In the genomic region with DNA sequence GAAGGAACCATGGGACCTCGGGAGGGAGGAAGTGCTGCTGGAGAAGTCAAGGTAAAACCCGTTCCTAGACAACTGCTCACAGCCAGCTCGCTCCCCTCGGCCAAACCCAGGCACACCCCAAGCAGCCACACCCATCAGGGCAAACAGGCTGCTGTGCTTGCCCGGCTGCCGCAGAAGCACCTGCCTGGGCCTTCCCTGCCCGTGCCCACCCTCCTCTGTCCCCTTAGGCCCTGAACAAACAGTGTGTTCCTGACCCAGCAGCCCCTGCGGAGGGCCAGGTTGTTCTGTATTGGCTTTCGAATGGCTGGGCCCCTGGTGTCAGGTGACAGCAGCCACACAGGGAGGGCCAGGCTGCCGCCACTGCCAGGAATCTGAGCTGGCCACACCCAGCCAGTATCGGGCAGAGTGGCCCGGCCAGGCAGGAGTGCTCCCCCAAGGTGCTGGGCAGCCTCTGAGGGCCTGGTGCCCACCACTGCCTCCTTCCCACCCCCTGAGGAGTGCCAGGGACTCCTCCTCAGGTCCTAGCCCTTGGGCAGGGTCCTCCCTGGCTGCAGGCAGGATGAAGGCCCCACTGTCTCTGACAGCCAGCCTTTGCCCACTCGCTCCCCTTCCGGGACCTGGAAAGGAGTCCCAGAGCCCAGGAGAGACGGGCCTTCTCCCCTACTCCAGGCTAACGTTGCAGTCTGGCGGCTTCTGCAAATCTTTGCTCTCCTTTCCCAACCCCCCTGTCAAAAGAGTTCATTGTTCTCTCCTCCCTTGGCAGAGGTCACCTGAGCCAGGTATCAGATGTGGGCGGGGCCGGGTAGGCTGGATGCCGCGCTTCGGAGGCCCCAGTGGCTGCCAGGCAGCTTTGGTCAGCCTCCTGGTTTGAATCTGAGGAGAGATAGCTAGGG, we compare ENCODE assay signal across 10 cellular contexts. TPM values are rescaled to one million over a fixed set of nuclear protein-coding genes. Genes with fewer than 3 reads are reported as not detected.
DNase-seq lines count a peak whose midpoint lies in the region; ATAC-seq lines count a peak whose summit lies in the region.
"Had no signal": no experiment of that assay in that cellular context is flagged by ENCODE, and none has a peak within 500 bp of the region (broad histone marks: within the 10 kb centered on the region; RNA-seq: fewer than 3 reads in every experiment).

No MANE protein-coding gene starts in this region.

- H3K27ac ChIP-seq in muscle layer of duodenum (ENCODE audit: low read length): peak overlapping the region; percentile 90

- H3K27me3 ChIP-seq in muscle layer of duodenum (ENCODE audit: low read depth, low read length): no peaks in the 10 kb centered on the region
- H3K27me3 ChIP-seq: gastrocnemius medialis had no signal

- H3K27me3 Mint-ChIP-seq in T-cell: no peaks in the 10 kb centered on the region
- H3K27me3 Mint-ChIP-seq: activated naive CD8-positive, alpha-beta T cell treated with anti-CD3 and anti-CD28 coated beads for 36 hours had no signal

- H3K4me3 Mint-ChIP-seq in T-cell: no peak overlapping the region
- H3K4me3 Mint-ChIP-seq: activated naive CD8-positive, alpha-beta T cell treated with anti-CD3 and anti-CD28 coated beads for 36 hours had no signal

- POLR2A ChIA-PET in T-cell (lab: Charles Lee): no interaction called here

- H3K4me3 ChIP-seq in muscle layer of duodenum (ENCODE audit: low read depth in 1 of 2, low read length in 2 of 2): no peak overlapping the region
- H3K4me3 ChIP-seq: gastrocnemius medialis had no signal

- H3K4me1 ChIP-seq in muscle layer of duodenum (ENCODE audit: control insufficient read depth in 1 of 2, insufficient read depth in 2 of 2, low read length in 2 of 2): peaks cover 0 to 13% of the 10 kb centered on the region in 2 donors

- H3K9me3 ChIP-seq in muscle layer of duodenum (ENCODE audit: control insufficient read depth in 1 of 2, low read length in 2 of 2): no peaks in the 10 kb centered on the region
- H3K9me3 ChIP-seq: gastrocnemius medialis had no signal

- CTCF ChIA-PET in T-cell (lab: Charles Lee): interaction anchor here in 1 of 2 donors (0.6 kb wide), 1 partner anchor 72 kb away, joined by 7 read pairs; no protein-coding TSS in a partner anchor

- no peaks in the 10 kb centered on the region for H3K4me1 Mint-ChIP-seq in T-cell
- H3K4me1 Mint-ChIP-seq: activated naive CD8-positive, alpha-beta T cell treated with anti-CD3 and anti-CD28 coated beads for 36 hours had no signal

- H3K9me3 Mint-ChIP-seq in T-cell: no peaks in the 10 kb centered on the region
- H3K9me3 Mint-ChIP-seq: activated naive CD8-positive, alpha-beta T cell treated with anti-CD3 and anti-CD28 coated beads for 36 hours had no signal

- H3K36me3 Mint-ChIP-seq in T-cell: peaks cover 15% of the 10 kb centered on the region
- H3K36me3 Mint-ChIP-seq: activated naive CD8-positive, alpha-beta T cell treated with anti-CD3 and anti-CD28 coated beads for 36 hours had no signal

- DNase-seq in DMS53 treated with DMSO at 0.1 percent for 48 hours (lab: John Stamatoyannopoulos, UW; ENCODE audit: unreplicated experiment) (peak; percentile 72), NCI-H2107 (lab: John Stamatoyannopoulos, UW) (peak; percentile 67), ecto neural progenitor cell (ENCODE audit: low spot score) (peak; percentile 85), NCI-H82 treated with DMSO at 0.1 percent for 48 hours (lab: John Stamatoyannopoulos, UW; ENCODE audit: unreplicated experiment) (no peak), UCSD-AML1 (lab: John Stamatoyannopoulos, UW; ENCODE audit: unreplicated experiment) (no peak), T-cell (no peak)
- DNase-seq: activated naive CD8-positive, alpha-beta T cell treated with anti-CD3 and anti-CD28 coated beads for 36 hours had no signal

- no peaks in the 10 kb centered on the region for H3K36me3 ChIP-seq in muscle layer of duodenum (ENCODE audit: control insufficient read depth in 1 of 2, insufficient read depth in 2 of 2, low read length in 2 of 2)
- H3K36me3 ChIP-seq: gastrocnemius medialis had no signal

- no peak for ATAC-seq in HG03432 (IDR thresholded peaks at IDR 0.05; ENCODE audit: unreplicated experiment)
- ATAC-seq in T-cell (replicated peaks in 1 of 4): no peak

- no peak overlapping the region for H3K27ac Mint-ChIP-seq in T-cell
- H3K27ac Mint-ChIP-seq: activated naive CD8-positive, alpha-beta T cell treated with anti-CD3 and anti-CD28 coated beads for 36 hours had no signal

RNA-seq across cellular contexts. Expression of gene LLGL2, which starts 24.0 kb away (rescaled TPM):
- total RNA-seq in T-cell: 10 to 100 TPM; 31.2 to 75.7 (median 53.4) TPM

RNA-seq across cellular contexts. Expression of gene TSEN54, which starts 33.2 kb away (rescaled TPM):
- total RNA-seq in T-cell: 10 to 100 TPM; 54.9 to 94.7 (median 67.6) TPM

RNA-seq across cellular contexts. Expression of gene CASKIN2, which starts 34.2 kb away (rescaled TPM):
- under 1 TPM; 0.28 to 0.88 (median 0.85) TPM for total RNA-seq in T-cell

RNA-seq across cellular contexts. Expression of gene MYO15B, which starts 38.1 kb away (rescaled TPM):
- total RNA-seq in T-cell: 100 to 1,000 TPM; 171 to 382 (median 273) TPM

Comparison
In these comparisons a context has a peak if more than half of its experiments do, and no peak if none do; other contexts are left out.
1. DNase-seq: peak in DMS53 treated with DMSO at 0.1 percent for 48 hours (single experiment), NCI-H2107 (single experiment) and ecto neural progenitor cell (single experiment); none in NCI-H82 treated with DMSO at 0.1 percent for 48 hours (single experiment), UCSD-AML1 (single experiment) and T-cell (0 of 34).